In the genomic region with DNA sequence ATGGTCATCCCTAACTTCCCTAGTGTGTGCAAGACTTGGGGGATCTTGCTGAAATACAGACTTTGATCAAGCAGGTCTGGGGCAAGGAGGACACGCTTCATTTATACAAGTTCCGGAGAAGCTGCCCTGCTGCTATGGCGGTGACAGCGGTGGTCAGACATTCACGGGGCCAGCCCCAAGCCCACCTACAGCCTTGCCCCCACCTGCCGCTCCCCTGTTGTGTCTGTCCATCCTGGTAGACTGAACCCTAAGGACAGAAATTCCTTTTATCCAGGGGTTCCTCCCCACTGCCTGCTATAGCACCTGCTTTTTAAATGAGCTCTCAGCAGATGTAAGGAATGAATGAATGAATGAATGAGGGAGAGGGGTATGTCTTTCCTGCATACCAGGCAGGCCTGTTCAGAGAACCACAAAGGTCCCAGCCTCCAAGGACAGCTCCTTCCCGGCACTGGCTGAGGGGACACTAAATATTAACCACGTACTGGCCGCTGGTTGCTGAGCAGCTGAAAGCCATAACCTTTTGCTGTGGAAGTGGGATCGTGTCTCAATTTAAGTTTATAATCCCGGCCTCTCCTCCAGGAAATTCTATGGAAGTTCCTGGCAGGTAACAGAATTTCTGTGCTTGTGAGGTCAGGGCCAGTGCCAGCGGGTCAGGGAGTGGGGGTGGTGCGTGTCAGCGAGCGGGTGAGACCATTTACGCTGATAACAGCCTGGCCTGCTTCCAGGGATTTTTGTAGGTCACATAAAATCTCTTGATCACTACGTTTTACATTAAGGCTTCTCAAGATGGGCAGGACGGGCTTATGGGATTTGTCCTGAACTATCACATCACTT, we compare ENCODE assay signal across 6 cellular contexts. TPM values are rescaled to one million over a fixed set of nuclear protein-coding genes. Genes with fewer than 3 reads are reported as not detected.
DNase-seq lines count a peak whose midpoint lies in the region; ATAC-seq and TF ChIP-seq lines count a peak whose summit lies in the region.

No MANE protein-coding gene starts in this region.

- H3K4me3 Mint-ChIP-seq in IgD-negative memory B cell (peak overlapping the region in 2 of 4 donors; percentile 79 to 83), osteocyte (ENCODE audit: unreplicated experiment) (peak overlapping the region; percentile 31)

- H3K9me3 Mint-ChIP-seq in IgD-negative memory B cell = no peaks in the 10 kb centered on the region
- H3K9me3 Mint-ChIP-seq in osteocyte (ENCODE audit: unreplicated experiment) = no peaks in the 10 kb centered on the region

- H3K36me3 Mint-ChIP-seq in IgD-negative memory B cell (peaks cover 3% of the 10 kb centered on the region), osteocyte (ENCODE audit: unreplicated experiment) (peaks cover 4% of the 10 kb centered on the region)

- H3K27ac Mint-ChIP-seq in IgD-negative memory B cell = peak overlapping the region; percentile 94 to 98 (median 98)
- H3K27ac Mint-ChIP-seq in osteocyte (ENCODE audit: unreplicated experiment) = peak overlapping the region; percentile 97

- TF ChIP-seq CTCF in osteocyte (IDR thresholded peaks at IDR 0.05) = no peak

- H3K27me3 Mint-ChIP-seq in IgD-negative memory B cell (no peaks in the 10 kb centered on the region), osteocyte (ENCODE audit: unreplicated experiment) (no peaks in the 10 kb centered on the region)

- H3K27ac ChIP-seq in cingulate gyrus (ENCODE audit: low read depth, low read length) = peak overlapping the region; percentile 86

- DNase-seq in osteocyte (ENCODE audit: extremely low spot score, unreplicated experiment) (no peak), epidermal melanocyte (ENCODE audit: insufficient read length, low spot score) (no peak)

- H3K4me1 Mint-ChIP-seq in IgD-negative memory B cell (peaks cover 28 to 41% (median 36%) of the 10 kb centered on the region in 3 donors), osteocyte (ENCODE audit: unreplicated experiment) (peaks cover 45% of the 10 kb centered on the region)

- no peak for ATAC-seq in HG03439 (IDR thresholded peaks at IDR 0.05; ENCODE audit: unreplicated experiment)
- ATAC-seq in GM21528 (IDR thresholded peaks at IDR 0.05; ENCODE audit: low FRiP score, unreplicated experiment) = no peak

RNA-seq across cellular contexts. Expression of gene TSSK6, which starts 27.1 kb away (rescaled TPM):
- 4.6 TPM for polyA plus RNA-seq in IgD-negative memory B cell
- 1.7 and 2.0 TPM in 2 replicates for total RNA-seq in osteocyte

RNA-seq across cellular contexts. Expression of gene NDUFA13, which starts 27.8 kb away (rescaled TPM):
- 324 TPM for polyA plus RNA-seq in IgD-negative memory B cell
- 372 and 376 TPM in 2 replicates for total RNA-seq in osteocyte

RNA-seq across cellular contexts. Expression of gene YJEFN3, which starts 40.5 kb away (rescaled TPM):
- not detected for polyA plus RNA-seq in IgD-negative memory B cell
- 6.1 and 6.3 TPM in 2 replicates for total RNA-seq in osteocyte

RNA-seq across cellular contexts. Expression of gene CILP2, which starts 49.8 kb away (rescaled TPM):
- not detected for polyA plus RNA-seq in IgD-negative memory B cell
- total RNA-seq in osteocyte = 0.63 and 1.1 TPM in 2 replicates
